9 cellular contexts compared by ENCODE assay signal in genomic region chr19:16367269-16367683, GRCh38. TPM values are rescaled to one million over a fixed set of nuclear protein-coding genes. Genes with fewer than 3 reads are reported as not detected.
DNase-seq lines count a peak whose midpoint lies in the region; ATAC-seq lines count a peak whose summit lies in the region.
"Had no signal": no experiment of that assay in that cellular context is flagged by ENCODE, and none has a peak within 500 bp of the region (broad histone marks: within the 10 kb centered on the region; RNA-seq: fewer than 3 reads in every experiment).

No MANE protein-coding gene starts in this region.

- H3K4me3 ChIP-seq in GM08714 (ENCODE audit: low read length): peak overlapping the region; percentile 58; the same call in 1 of the 2 replicates

- peaks cover 46 to 48% (median 47%) of the 10 kb centered on the region in 3 donors for H3K4me1 Mint-ChIP-seq in T-cell
- peaks cover 55% of the 10 kb centered on the region for H3K4me1 Mint-ChIP-seq in memory B cell

- ATAC-seq in HG02678 (IDR thresholded peaks at IDR 0.05; ENCODE audit: unreplicated experiment): peak; percentile 36
- peak in 2 of 4 experiments; percentile 13 to 14 for ATAC-seq in T-cell (replicated peaks in 1 of 4)
- peak; percentile 47 for ATAC-seq in memory B cell (ENCODE audit: low read depth)
- ATAC-seq in GM21390 (IDR thresholded peaks at IDR 0.05; ENCODE audit: unreplicated experiment): no peak

- intact Hi-C loops in head of caudate nucleus (cut with DNase I): no loop called here

- no peaks in the 10 kb centered on the region for H3K36me3 Mint-ChIP-seq in T-cell
- H3K36me3 Mint-ChIP-seq in memory B cell: no peaks in the 10 kb centered on the region

- no peaks in the 10 kb centered on the region for H3K27me3 Mint-ChIP-seq in T-cell
- H3K27me3 Mint-ChIP-seq in memory B cell: no peaks in the 10 kb centered on the region

- H3K9me3 Mint-ChIP-seq in T-cell (no peaks in the 10 kb centered on the region), memory B cell (no peaks in the 10 kb centered on the region)

- POLR2A ChIA-PET in T-cell (lab: Charles Lee): interaction anchor here (0.5 to 3.1 kb wide), 11 partner anchors 15 to 98 kb away, joined by 4 to 133 read pairs (median 8); partner anchors contain the start of gene KLF2 (in 2 of the 2)

- H3K27ac Mint-ChIP-seq in T-cell: no peak overlapping the region
- H3K27ac Mint-ChIP-seq in memory B cell: no peak overlapping the region

- CTCF ChIA-PET in T-cell (lab: Charles Lee): interaction anchor here in 1 of 2 donors (0.6 to 2.9 kb wide), 6 partner anchors 15 to 261 kb away, joined by 4 to 33 read pairs (median 7); partner anchors contain the start of gene MED26

- DNase-seq in T-cell (peak in 33 of 34 experiments; percentile 45 to 79 (median 60)), memory B cell (ENCODE audit: low spot score in 2 of 2) (peak in 1 of 2 donors; percentile 50), DMS153 treated with DMSO at 0.1 percent for 48 hours (lab: John Stamatoyannopoulos, UW; ENCODE audit: unreplicated experiment) (no peak), NCI-H2107 treated with DMSO at 0.1 percent for 48 hours (lab: John Stamatoyannopoulos, UW; ENCODE audit: unreplicated experiment) (no peak), head of caudate nucleus (no peak)
- DNase-seq: SK-N-SH had no signal

- H3K4me3 Mint-ChIP-seq in T-cell (peak overlapping the region in 1 of 3 donors; percentile 83), memory B cell (peak overlapping the region; percentile 82)

RNA-seq across cellular contexts. Expression of gene KLF2, which starts 42.6 kb away (rescaled TPM):
- total RNA-seq in T-cell: 100 to 1,000 TPM; 612 to 721 (median 621) TPM

Comparison
In these comparisons a context has a peak if more than half of its experiments do, and no peak if none do; other contexts are left out.
1. DNase-seq: peak in T-cell (33 of 34); none in DMS153 treated with DMSO at 0.1 percent for 48 hours (single experiment), NCI-H2107 treated with DMSO at 0.1 percent for 48 hours (single experiment) and head of caudate nucleus (0 of 42).